30 cellular contexts compared by ENCODE assay signal in genomic region chr5:78669331-78669730, GRCh38. TPM values are rescaled to one million over a fixed set of nuclear protein-coding genes. Genes with fewer than 3 reads are reported as not detected.
"Had no signal": no experiment of that assay in that cellular context is flagged by ENCODE, and none has a peak within 500 bp of the region (broad histone marks: within the 10 kb centered on the region; RNA-seq: fewer than 3 reads in every experiment).

No MANE protein-coding gene starts in this region.

- H3K36me3 Mint-ChIP-seq: activated naive CD4-positive, alpha-beta T cell treated with anti-CD3 and anti-CD28 coated beads, Interleukin-2, amount 50 U/mL, for 24 hours; activated naive CD8-positive, alpha-beta T cell treated with anti-CD3 and anti-CD28 coated beads, Interleukin-2, amount 10 ng/mL, durations not matched to agents 7 days and 5 days had no signal

- H3K4me1 Mint-ChIP-seq: activated CD4-positive, alpha-beta T cell treated with anti-CD3 and anti-CD28 coated beads for 36 hours; activated CD4-positive, alpha-beta T cell treated with anti-CD3 and anti-CD28 coated beads, Interleukin-2, amount 10 ng/mL, durations not matched to agents 7 days and 5 days; activated naive CD4-positive, alpha-beta T cell treated with anti-CD3 and anti-CD28 coated beads, Interleukin-2, amount 50 U/mL, for 24 hours; activated naive CD8-positive, alpha-beta T cell treated with anti-CD3 and anti-CD28 coated beads, Interleukin-2, amount 10 ng/mL, durations not matched to agents 7 days and 5 days had no signal

- H3K27ac ChIP-seq: ascending aorta, body of pancreas, breast epithelium, SJCRH30, WERI-Rb-1 had no signal

- H3K4me1 ChIP-seq: body of pancreas, breast epithelium, SJCRH30 had no signal

- H3K36me3 ChIP-seq: ascending aorta, breast epithelium, SJCRH30, WERI-Rb-1 had no signal

- H3K27ac Mint-ChIP-seq: activated CD4-positive, alpha-beta T cell treated with anti-CD3 and anti-CD28 coated beads for 36 hours; activated CD4-positive, alpha-beta T cell treated with anti-CD3 and anti-CD28 coated beads, Interleukin-2, amount 10 ng/mL, durations not matched to agents 7 days and 5 days; activated CD8-positive, alpha-beta T cell treated with anti-CD3 and anti-CD28 coated beads, Interleukin-2, amount 10 ng/mL, durations not matched to agents 7 days and 5 days; activated naive CD4-positive, alpha-beta T cell treated with anti-CD3 and anti-CD28 coated beads, Interleukin-2, amount 50 U/mL, for 24 hours; activated naive CD8-positive, alpha-beta T cell treated with anti-CD3 and anti-CD28 coated beads, Interleukin-2, amount 10 ng/mL, durations not matched to agents 7 days and 5 days; activated T-cell treated with anti-CD3 and anti-CD28 coated beads, Interleukin-2, amount 50 U/mL, for 24 hours; activated T-helper 2 cell treated with anti-CD3 and anti-CD28 coated beads, Interferon-gamma antibody, Interleukin-2, Interleukin-4, amounts not matched to agents 10 μg/mL and 5 μg/mL and 100 μg/mL, durations not matched to agents 14 hours and 24 hours and 36 hours had no signal

- H3K4me3 ChIP-seq: ascending aorta, body of pancreas, breast epithelium, SJCRH30, SK-N-MC had no signal

- H3K9me3 ChIP-seq: ascending aorta, body of pancreas, breast epithelium, SJCRH30 had no signal

- H3K4me3 Mint-ChIP-seq: activated CD4-positive, alpha-beta T cell treated with anti-CD3 and anti-CD28 coated beads for 36 hours; activated CD4-positive, alpha-beta T cell treated with anti-CD3 and anti-CD28 coated beads, Interleukin-2, amount 10 ng/mL, durations not matched to agents 7 days and 5 days; activated CD8-positive, alpha-beta T cell treated with anti-CD3 and anti-CD28 coated beads, Interleukin-2, amount 10 ng/mL, durations not matched to agents 7 days and 5 days; activated naive CD4-positive, alpha-beta T cell treated with anti-CD3 and anti-CD28 coated beads, Interleukin-2, amount 50 U/mL, for 24 hours; activated naive CD8-positive, alpha-beta T cell treated with anti-CD3 and anti-CD28 coated beads, Interleukin-2, amount 10 ng/mL, durations not matched to agents 7 days and 5 days; activated T-cell treated with anti-CD3 and anti-CD28 coated beads, Interleukin-2, amount 50 U/mL, for 24 hours had no signal

- H3K9me3 Mint-ChIP-seq: activated CD4-positive, alpha-beta T cell treated with anti-CD3 and anti-CD28 coated beads, Interleukin-2, amount 10 ng/mL, durations not matched to agents 7 days and 5 days; activated naive CD4-positive, alpha-beta T cell treated with anti-CD3 and anti-CD28 coated beads, Interleukin-2, amount 50 U/mL, for 24 hours; activated naive CD8-positive, alpha-beta T cell treated with anti-CD3 and anti-CD28 coated beads, Interleukin-2, amount 10 ng/mL, durations not matched to agents 7 days and 5 days; activated T-cell treated with anti-CD3 and anti-CD28 coated beads, Interleukin-2, amount 50 U/mL, for 24 hours; activated T-helper 2 cell treated with anti-CD3 and anti-CD28 coated beads, Interferon-gamma antibody, Interleukin-2, Interleukin-4, amounts not matched to agents 10 μg/mL and 5 μg/mL and 100 μg/mL, durations not matched to agents 14 hours and 24 hours and 36 hours had no signal

- DNase-seq: activated CD4-positive, alpha-beta T cell treated with anti-CD3 and anti-CD28 coated beads for 36 hours; activated CD4-positive, alpha-beta T cell treated with anti-CD3 and anti-CD28 coated beads, Interleukin-2, amount 10 ng/mL, durations not matched to agents 7 days and 5 days; activated CD4-positive, alpha-beta T cell treated with anti-CD3 and anti-CD28 coated beads, Interleukin-2, amount 50 U/mL, for 48 hours; activated CD8-positive, alpha-beta T cell treated with anti-CD3 and anti-CD28 coated beads, Interleukin-2, amount 10 ng/mL, durations not matched to agents 7 days and 5 days; activated gamma-delta T cell; activated naive CD4-positive, alpha-beta T cell treated with Interleukin-2 at 50 U/mL for 16 hours; activated naive CD8-positive, alpha-beta T cell treated with anti-CD3 and anti-CD28 coated beads, Interleukin-2, amount 10 ng/mL, durations not matched to agents 7 days and 5 days; activated T-cell treated with anti-CD3 and anti-CD28 coated beads, Interleukin-2, amount 50 U/mL, for 24 hours; amygdala; body of pancreas; NCI-H1105; NCI-H1417 treated with DMSO at 0.1 percent for 48 hours; NCI-H187 treated with DMSO at 0.1 percent for 48 hours; NCI-H2081 treated with DMSO at 0.1 percent for 48 hours; NCI-H226; NCI-H446 treated with DMSO at 0.1 percent for 48 hours; NCI-H524; NCI-H69; SHP77; SJCRH30; T1000; WERI-Rb-1 had no signal

- H3K27me3 ChIP-seq: ascending aorta, body of pancreas, breast epithelium, SJCRH30 had no signal

- ATAC-seq: activated CD4-positive, alpha-beta T cell treated with anti-CD3 and anti-CD28 coated beads for 36 hours; activated CD4-positive, CD25-positive, alpha-beta regulatory T cell treated with anti-CD3 and anti-CD28 coated beads, Interleukin-2, amount 50 U/mL, for 24 hours; activated CD8-positive, alpha-beta T cell treated with anti-CD3 and anti-CD28 coated beads, Interleukin-2, amount 10 ng/mL, durations not matched to agents 7 days and 5 days; body of pancreas; Panc1 had no signal

RNA-seq across cellular contexts. Expression of gene LHFPL2, which starts 20.8 kb away (rescaled TPM):
- total RNA-seq: T-helper 2 cell treated with Interferon-gamma antibody and Interleukin-4, amounts not matched to agents 100 ng/mL and 5 ng/mL, for 36 hours had no signal
